Comparison of ENCODE assay signal across 19 cellular contexts in the genomic region with DNA sequence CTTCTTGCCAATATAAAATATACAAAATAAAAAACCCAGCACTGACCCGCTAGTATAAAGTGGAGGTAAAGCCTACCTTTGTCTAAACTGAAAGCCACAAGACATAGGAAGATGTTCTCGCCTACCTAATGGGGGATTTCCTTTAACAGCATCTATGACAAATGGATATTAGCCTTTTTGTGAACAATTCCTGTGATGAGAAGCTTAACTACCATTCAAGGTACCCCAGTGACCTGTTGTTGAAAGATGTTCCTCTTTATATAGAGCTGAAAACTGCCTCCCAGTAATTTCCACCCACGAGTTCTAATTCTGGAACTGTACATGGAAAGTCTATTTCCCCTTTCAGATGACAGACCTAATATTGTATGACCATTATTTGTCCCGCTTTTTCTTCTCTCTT.
DNase-seq lines count a peak whose midpoint lies in the region; ATAC-seq and FAIRE-seq lines count a peak whose summit lies in the region.
"Had no signal": no experiment of that assay in that cellular context is flagged by ENCODE, and none has a peak within 500 bp of the region (broad histone marks: within the 10 kb centered on the region; RNA-seq: fewer than 3 reads in every experiment).

No MANE protein-coding gene starts in this region.

- H3K27ac Mint-ChIP-seq in activated naive CD4-positive, alpha-beta T cell treated with anti-CD3 and anti-CD28 coated beads, Interleukin-2, amount 50 U/mL, for 24 hours, result peak overlapping the region; percentile 49
- H3K27ac Mint-ChIP-seq in activated T-helper 1 cell treated with anti-CD3 and anti-CD28 coated beads, Interleukin-12 subunit alpha, Interleukin-12 subunit beta, Interleukin-2, Interleukin-4 antibody, amounts not matched to agents 30 ng/mL and 10 ng/mL and 1 ng/mL, durations not matched to agents 14 hours and 24 hours and 36 hours, result peak overlapping the region; percentile 32

- FAIRE-seq in GM19239 (lab: Jason Lieb, UNC), result peak; percentile 83

- intact Hi-C loops in activated T-helper 1 cell treated with anti-CD3 and anti-CD28 coated beads, Interleukin-12 subunit alpha, Interleukin-12 subunit beta, Interleukin-2, Interleukin-4 antibody, amounts not matched to agents 30 ng/mL and 10 ng/mL and 1 ng/mL, durations not matched to agents 14 hours and 24 hours and 36 hours (cut with micrococcal nuclease), result loop anchor here (1.0 kb wide), 1 partner anchor 9 kb away; no protein-coding TSS in a partner anchor

- H3K27me3 Mint-ChIP-seq in activated naive CD4-positive, alpha-beta T cell treated with anti-CD3 and anti-CD28 coated beads, Interleukin-2, amount 50 U/mL, for 24 hours, result no peaks in the 10 kb centered on the region
- no peaks in the 10 kb centered on the region for H3K27me3 Mint-ChIP-seq in activated T-helper 1 cell treated with anti-CD3 and anti-CD28 coated beads, Interleukin-12 subunit alpha, Interleukin-12 subunit beta, Interleukin-2, Interleukin-4 antibody, amounts not matched to agents 30 ng/mL and 10 ng/mL and 1 ng/mL, durations not matched to agents 14 hours and 24 hours and 36 hours (ENCODE audit: insufficient read depth)

- DNase-seq in activated naive CD4-positive, alpha-beta T cell (lab: John Stamatoyannopoulos, UW), result no peak
- DNase-seq in GM19239 (ENCODE audit: insufficient read length, low spot score), result no peak
- DNase-seq in activated T-helper 1 cell treated with anti-CD3 and anti-CD28 coated beads, Interleukin-12 subunit alpha, Interleukin-12 subunit beta, Interleukin-2, Interleukin-4 antibody, amounts not matched to agents 30 ng/mL and 10 ng/mL and 1 ng/mL, durations not matched to agents 14 hours and 24 hours and 36 hours (ENCODE audit: low spot score), result no peak
- DNase-seq in pons (ENCODE audit: low spot score), result peak; percentile 20
- no peak for DNase-seq in T-helper 9 cell
- no peak for DNase-seq in nucleus accumbens (lab: John Stamatoyannopoulos, UW)
- DNase-seq: activated effector memory CD4-positive, alpha-beta T cell treated with Interleukin-2 at 50 U/mL for 16 hours; DMS79; NCI-H1930; NCI-H2227 treated with DMSO at 0.1 percent for 48 hours; NCI-H774; occipital lobe; OCI-M1; retina; Right ventricle myocardium superior; stimulated activated naive CD4-positive, alpha-beta T cell treated with Interleukin-2 at 50 U/mL for 16 hours; thyroid gland had no signal

- no peak overlapping the region for H3K4me3 Mint-ChIP-seq in activated naive CD4-positive, alpha-beta T cell treated with anti-CD3 and anti-CD28 coated beads, Interleukin-2, amount 50 U/mL, for 24 hours
- H3K4me3 Mint-ChIP-seq in activated T-helper 1 cell treated with anti-CD3 and anti-CD28 coated beads, Interleukin-12 subunit alpha, Interleukin-12 subunit beta, Interleukin-2, Interleukin-4 antibody, amounts not matched to agents 30 ng/mL and 10 ng/mL and 1 ng/mL, durations not matched to agents 14 hours and 24 hours and 36 hours, result no peak overlapping the region

- H3K4me1 Mint-ChIP-seq in activated naive CD4-positive, alpha-beta T cell treated with anti-CD3 and anti-CD28 coated beads, Interleukin-2, amount 50 U/mL, for 24 hours, result peaks cover 78% of the 10 kb centered on the region
- H3K4me1 Mint-ChIP-seq in activated T-helper 1 cell treated with anti-CD3 and anti-CD28 coated beads, Interleukin-12 subunit alpha, Interleukin-12 subunit beta, Interleukin-2, Interleukin-4 antibody, amounts not matched to agents 30 ng/mL and 10 ng/mL and 1 ng/mL, durations not matched to agents 14 hours and 24 hours and 36 hours (ENCODE audit: low read depth), result peaks cover 83% of the 10 kb centered on the region

- no peak for ATAC-seq in HG02973 (IDR thresholded peaks at IDR 0.05; ENCODE audit: unreplicated experiment)

- no peaks in the 10 kb centered on the region for H3K9me3 Mint-ChIP-seq in activated naive CD4-positive, alpha-beta T cell treated with anti-CD3 and anti-CD28 coated beads, Interleukin-2, amount 50 U/mL, for 24 hours
- peaks cover 7% of the 10 kb centered on the region for H3K9me3 Mint-ChIP-seq in activated T-helper 1 cell treated with anti-CD3 and anti-CD28 coated beads, Interleukin-12 subunit alpha, Interleukin-12 subunit beta, Interleukin-2, Interleukin-4 antibody, amounts not matched to agents 30 ng/mL and 10 ng/mL and 1 ng/mL, durations not matched to agents 14 hours and 24 hours and 36 hours

- H3K36me3 Mint-ChIP-seq in activated naive CD4-positive, alpha-beta T cell treated with anti-CD3 and anti-CD28 coated beads, Interleukin-2, amount 50 U/mL, for 24 hours, result peaks cover 2% of the 10 kb centered on the region
- peaks cover 24% of the 10 kb centered on the region for H3K36me3 Mint-ChIP-seq in activated T-helper 1 cell treated with anti-CD3 and anti-CD28 coated beads, Interleukin-12 subunit alpha, Interleukin-12 subunit beta, Interleukin-2, Interleukin-4 antibody, amounts not matched to agents 30 ng/mL and 10 ng/mL and 1 ng/mL, durations not matched to agents 14 hours and 24 hours and 36 hours (ENCODE audit: low read depth)
